In the genomic region with DNA sequence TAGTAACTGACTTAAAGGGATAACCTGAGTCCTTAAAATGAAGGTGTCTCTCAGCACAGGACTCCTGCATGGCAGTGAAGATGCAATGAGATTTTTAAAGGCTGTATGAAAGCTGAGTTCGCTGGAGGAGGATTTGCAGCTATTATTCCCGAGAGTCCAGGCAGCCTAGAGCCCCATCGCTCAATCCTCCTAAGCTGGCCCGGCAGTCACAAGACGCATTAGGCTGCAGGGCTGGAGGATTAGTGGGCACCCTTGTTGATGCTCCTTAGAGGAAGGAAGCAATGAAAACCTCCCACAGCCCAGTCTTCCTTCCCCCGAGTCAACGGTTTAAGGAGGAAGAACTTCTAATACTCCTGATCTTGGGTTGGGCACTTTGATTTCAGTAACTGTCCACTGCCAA, we compare ENCODE assay signal across 23 cellular contexts.
DNase-seq lines count a peak whose midpoint lies in the region; ATAC-seq and TF ChIP-seq lines count a peak whose summit lies in the region.
"Had no signal": no experiment of that assay in that cellular context is flagged by ENCODE, and none has a peak within 500 bp of the region (broad histone marks: within the 10 kb centered on the region; RNA-seq: fewer than 3 reads in every experiment).

No MANE protein-coding gene starts in this region.

- H3K4me3 ChIP-seq in WERI-Rb-1 (ENCODE audit: low read depth, low read length) (no peak overlapping the region), retinal pigment epithelial cell (ENCODE audit: low read length) (no peak overlapping the region), upper lobe of left lung (no peak overlapping the region)
- H3K4me3 ChIP-seq: HAP-1, SJSA1 had no signal

- TF ChIP-seq CTCF in WERI-Rb-1 (IDR thresholded peaks at IDR 0.05; ENCODE audit: low read depth, low read length): no peak
- no peak for TF ChIP-seq CTCF in retinal pigment epithelial cell (conservative IDR thresholded peaks at IDR 0.05; ENCODE audit: low read depth, low read length)
- no peak for TF ChIP-seq CTCF in upper lobe of left lung (IDR thresholded peaks at IDR 0.05)
- no peak for TF ChIP-seq CTCF in foreskin keratinocyte (conservative IDR thresholded peaks at IDR 0.05)

- ATAC-seq in upper lobe of left lung (ENCODE audit: low FRiP score in 2 of 2) (no peak), foreskin keratinocyte (no peak), GM19035 (IDR thresholded peaks at IDR 0.05; ENCODE audit: unreplicated experiment) (no peak)

- DNase-seq in CMK (ENCODE audit: low read depth) (peak; percentile 31), Kasumi-1 (lab: John Stamatoyannopoulos, UW) (peak; percentile 65 to 75), WERI-Rb-1 (peak; percentile 94), retinal pigment epithelial cell (ENCODE audit: low read depth) (peak; percentile 81), upper lobe of left lung (no peak), foreskin keratinocyte (no peak)
- DNase-seq: CD4-positive, alpha-beta T cell; COR-L47; DMS 273 treated with DMSO at 0.1 percent for 48 hours; DMS79 treated with DMSO at 0.1 percent for 48 hours; HFFc6; NCI-H1105 treated with DMSO at 0.1 percent for 48 hours; NCI-H146; NCI-H2029; NCI-H446; NCI-H524 treated with DMSO at 0.1 percent for 48 hours; NCI-H774; Right ventricle myocardium superior; RPMI8226 had no signal

- peaks cover 2% of the 10 kb centered on the region for H3K27me3 ChIP-seq in WERI-Rb-1 (ENCODE audit: insufficient read depth, low read depth, severe bottlenecking)
- H3K27me3 ChIP-seq in upper lobe of left lung: no peaks in the 10 kb centered on the region
- no peaks in the 10 kb centered on the region for H3K27me3 ChIP-seq in foreskin keratinocyte
- H3K27me3 ChIP-seq: SJSA1 had no signal

- H3K4me1 ChIP-seq in upper lobe of left lung (no peaks in the 10 kb centered on the region), foreskin keratinocyte (peaks cover 4% of the 10 kb centered on the region)
- H3K4me1 ChIP-seq: HAP-1 had no signal

- TF ChIP-seq EP300 in upper lobe of left lung (IDR thresholded peaks at IDR 0.05): no peak

- H3K9me3 ChIP-seq in WERI-Rb-1 (ENCODE audit: severe bottlenecking): no peaks in the 10 kb centered on the region
- no peaks in the 10 kb centered on the region for H3K9me3 ChIP-seq in upper lobe of left lung
- H3K9me3 ChIP-seq: HAP-1, SJSA1 had no signal

- 78 to 82% methylated on average over 4 to 7 of the region's 7 CpGs for WGBS in upper lobe of left lung, 2 donors

- no peak for TF ChIP-seq POLR2A in upper lobe of left lung (IDR thresholded peaks at IDR 0.05)

- no peaks in the 10 kb centered on the region for H3K36me3 ChIP-seq in WERI-Rb-1
- no peaks in the 10 kb centered on the region for H3K36me3 ChIP-seq in upper lobe of left lung
- H3K36me3 ChIP-seq: HAP-1, SJSA1 had no signal

- no peak overlapping the region for H3K27ac ChIP-seq in WERI-Rb-1
- no peak overlapping the region for H3K27ac ChIP-seq in upper lobe of left lung
- H3K27ac ChIP-seq in foreskin keratinocyte: no peak overlapping the region
- H3K27ac ChIP-seq: HL-60, SJSA1 had no signal

Comparison
In these comparisons a context has a peak if more than half of its experiments do, and no peak if none do; other contexts are left out.
1. DNase-seq: peak in CMK (single experiment), Kasumi-1 (2 of 2), WERI-Rb-1 (single experiment) and retinal pigment epithelial cell (single experiment); none in upper lobe of left lung (0 of 2) and foreskin keratinocyte (0 of 2).